ENCODE assay signal across 33 cellular contexts in genomic region chr12:98341021-98341420, GRCh38.
"Had no signal": no experiment of that assay in that cellular context is flagged by ENCODE, and none has a peak within 500 bp of the region (broad histone marks: within the 10 kb centered on the region; RNA-seq: fewer than 3 reads in every experiment).

No MANE protein-coding gene starts in this region.

- FAIRE-seq: astrocyte, bronchial epithelial cell had no signal

- H3K36me3 ChIP-seq: adrenal gland, ascending aorta, brain microvascular endothelial cell, breast epithelium, cardiac muscle cell had no signal

- ATAC-seq: activated naive CD4-positive, alpha-beta T cell treated with anti-CD3 and anti-CD28 coated beads, Interleukin-2, amount 50 U/mL, for 72 hours; activated naive CD8-positive, alpha-beta T cell treated with anti-CD3 and anti-CD28 coated beads, Interleukin-2, amount 50 U/mL, for 24 hours; activated T-cell treated with anti-CD3 and anti-CD28 coated beads, Interleukin-2, amount 50 U/mL, for 4 hours; activated T-cell treated with anti-CD3 and anti-CD28 coated beads, Interleukin-2, amount 50 U/mL, for 72 hours; activated T-helper 17 cell treated with anti-CD3 and anti-CD28 coated beads, Interleukin-2, amount 50 U/mL, for 72 hours; body of pancreas had no signal

- H3K27ac ChIP-seq: adrenal gland, ascending aorta, body of pancreas, brain microvascular endothelial cell, breast epithelium, cardiac muscle cell had no signal

- H3K9me3 ChIP-seq: adrenal gland, ascending aorta, body of pancreas, breast epithelium had no signal

- DNase-seq: activated effector memory CD4-positive, alpha-beta T cell treated with anti-CD3 and anti-CD28 coated beads, Interleukin-2, amount 50 U/mL, for 16 hours; activated effector memory CD4-positive, alpha-beta T cell treated with Interleukin-2 at 50 U/mL for 16 hours; activated gamma-delta T cell; activated gamma-delta T cell treated with Interleukin-2 at 50 U/mL for 16 hours; activated naive CD4-positive, alpha-beta T cell; activated naive CD4-positive, alpha-beta T cell treated with anti-CD3 and anti-CD28 coated beads for 36 hours; activated naive CD4-positive, alpha-beta T cell treated with anti-CD3 and anti-CD28 coated beads, Interleukin-2, amount 10 ng/mL, durations not matched to agents 7 days and 5 days; activated naive CD4-positive, alpha-beta T cell treated with anti-CD3 and anti-CD28 coated beads, Interleukin-2, amount 50 U/mL, for 16 hours; activated naive CD4-positive, alpha-beta T cell treated with Interleukin-2 at 50 U/mL for 16 hours; activated naive CD8-positive, alpha-beta T cell treated with anti-CD3 and anti-CD28 coated beads for 36 hours; activated naive CD8-positive, alpha-beta T cell treated with anti-CD3 and anti-CD28 coated beads, Interleukin-2, amount 10 ng/mL, durations not matched to agents 7 days and 5 days; activated naive CD8-positive, alpha-beta T cell treated with anti-CD3 and anti-CD28 coated beads, Interleukin-2, amount 50 U/mL, for 24 hours; activated T-cell treated with anti-CD3 and anti-CD28 coated beads, Interleukin-2, amount 50 U/mL, for 24 hours; activated T-cell treated with anti-CD3 and anti-CD28 coated beads, Interleukin-2, amount 50 U/mL, for 4 hours; activated T-cell treated with anti-CD3 and anti-CD28 coated beads, Interleukin-2, amount 50 U/mL, for 48 hours; activated T-cell treated with anti-CD3 and anti-CD28 coated beads, Interleukin-2, amount 50 U/mL, for 72 hours; adrenal gland; amniotic stem cell; amygdala; anterior cingulate cortex; aorta; body of pancreas; brain microvascular endothelial cell; caudate nucleus; central memory CD4-positive, alpha-beta T cell; cerebellar nuclear complex had no signal

- H3K27me3 ChIP-seq: ascending aorta, body of pancreas, brain microvascular endothelial cell, breast epithelium, cardiac muscle cell had no signal

- H3K4me3 ChIP-seq: adrenal gland, ascending aorta, body of pancreas, breast epithelium, cardiac muscle cell had no signal

- H3K4me1 ChIP-seq: adrenal gland, ascending aorta, body of pancreas, breast epithelium had no signal
